8 cellular contexts compared by ENCODE assay signal in the genomic region with DNA sequence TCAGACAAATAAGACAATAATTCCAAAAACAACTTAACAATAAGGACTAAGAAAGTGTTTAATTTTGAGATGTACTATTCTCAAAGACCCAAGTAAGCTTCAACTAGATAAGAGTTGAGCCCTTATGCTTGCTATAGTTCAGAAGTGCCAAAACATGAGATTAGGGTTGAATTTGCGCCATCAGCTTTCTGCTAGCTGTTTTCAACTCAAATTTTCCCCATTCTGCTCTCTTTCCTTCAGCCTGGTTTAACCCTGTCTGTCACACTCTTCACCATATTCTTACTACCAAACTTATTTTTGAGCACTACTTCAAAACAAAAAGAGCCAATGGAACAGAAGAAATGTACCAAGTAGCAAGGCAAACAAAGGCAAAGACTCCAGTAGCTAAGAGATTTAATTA. TPM values are rescaled to one million over a fixed set of nuclear protein-coding genes. Genes with fewer than 3 reads are reported as not detected.
DNase-seq lines count a peak whose midpoint lies in the region; ATAC-seq and TF ChIP-seq lines count a peak whose summit lies in the region.

No MANE protein-coding gene starts in this region.

- no peaks in the 10 kb centered on the region for H3K27me3 Mint-ChIP-seq in CD4-positive, CD25-positive, alpha-beta regulatory T cell
- H3K27me3 Mint-ChIP-seq in effector memory CD8-positive, alpha-beta T cell: no peaks in the 10 kb centered on the region

- peak overlapping the region; percentile 91; the same call in 1 of the 2 replicates for H3K4me2 ChIP-seq in OCI-LY7 (ENCODE audit: low read length)
- peak overlapping the region; percentile 16 for H3K4me2 ChIP-seq in parathyroid adenoma (ENCODE audit: low read length)

- H3K27ac ChIP-seq in CD4-positive, CD25-positive, alpha-beta regulatory T cell (ENCODE audit: insufficient read depth, low read length, poor library complexity, severe bottlenecking): no peak overlapping the region
- no peak overlapping the region for H3K27ac ChIP-seq in OCI-LY7 (ENCODE audit: low read depth, low read length, poor library complexity, severe bottlenecking)
- H3K27ac ChIP-seq in parathyroid adenoma: no peak overlapping the region
- peak overlapping the region in 2 of 4 donors; percentile 98 to 100 for H3K27ac ChIP-seq in upper lobe of left lung

- POLR2A ChIA-PET in OCI-LY7 (lab: Charles Lee): interaction anchor here (0.7 to 1.5 kb wide), 4 partner anchors 8 to 1266 kb away, joined by 3 to 4 read pairs (median 3); no protein-coding TSS in a partner anchor

- H3K9ac ChIP-seq in parathyroid adenoma: no peak overlapping the region

- H4K20me1 ChIP-seq in OCI-LY7 (ENCODE audit: insufficient read depth, low read length): peaks cover 54% of the 10 kb centered on the region

- H3K79me2 ChIP-seq in OCI-LY7 (ENCODE audit: insufficient read depth, low read depth, low read length): peaks cover 80% of the 10 kb centered on the region
- H3K79me2 ChIP-seq in parathyroid adenoma: peaks cover 65% of the 10 kb centered on the region

- H3K4me3 Mint-ChIP-seq in CD4-positive, CD25-positive, alpha-beta regulatory T cell: peak overlapping the region; percentile 91 to 96 (median 92)
- H3K4me3 Mint-ChIP-seq in effector memory CD8-positive, alpha-beta T cell: peak overlapping the region; percentile 88 to 96

- peaks cover 4% of the 10 kb centered on the region for H3K36me3 ChIP-seq in CD4-positive, CD25-positive, alpha-beta regulatory T cell (ENCODE audit: control insufficient read depth, insufficient read depth, low read length)
- H3K36me3 ChIP-seq in OCI-LY7 (ENCODE audit: insufficient read depth, low read length): peaks cover 63% of the 10 kb centered on the region
- no peaks in the 10 kb centered on the region for H3K36me3 ChIP-seq in parathyroid adenoma (ENCODE audit: control insufficient read depth, insufficient read depth, low read length)
- H3K36me3 ChIP-seq in upper lobe of left lung: peaks cover 0 to 4% (median 0%) of the 10 kb centered on the region in 4 donors

- no peak for DNase-seq in CD4-positive, CD25-positive, alpha-beta regulatory T cell
- DNase-seq in OCI-LY7 (ENCODE audit: low spot score) (no peak), cerebellum (ENCODE audit: low spot score) (no peak), upper lobe of left lung (no peak), NCI-H1105 treated with DMSO at 0.1 percent for 48 hours (lab: John Stamatoyannopoulos, UW) (no peak)
- DNase-seq in effector memory CD8-positive, alpha-beta T cell: no peak

- H2AFZ ChIP-seq in OCI-LY7 (ENCODE audit: low read length): no peak overlapping the region
- no peak overlapping the region for H2AFZ ChIP-seq in parathyroid adenoma

- intact Hi-C loops in OCI-LY7 (cut with micrococcal nuclease; ENCODE audit: unreplicated experiment): loop anchor here (5.0 to 10.0 kb wide), 2 partner anchors 33 to 1194 kb away; a partner anchor contains a TSS

- H3K4me1 Mint-ChIP-seq in CD4-positive, CD25-positive, alpha-beta regulatory T cell: peaks cover 39 to 69% (median 58%) of the 10 kb centered on the region in 4 donors
- H3K4me1 Mint-ChIP-seq in effector memory CD8-positive, alpha-beta T cell (ENCODE audit: low read depth in 2 of 2): peaks cover 49 to 56% of the 10 kb centered on the region in 2 donors

- H3K4me1 ChIP-seq in CD4-positive, CD25-positive, alpha-beta regulatory T cell (ENCODE audit: control insufficient read depth, insufficient read depth, low read length, poor library complexity, severe bottlenecking): peaks cover 69% of the 10 kb centered on the region
- H3K4me1 ChIP-seq in OCI-LY7 (ENCODE audit: insufficient read depth, low read length, poor library complexity, severe bottlenecking): peaks cover 22% of the 10 kb centered on the region
- peaks cover 26% of the 10 kb centered on the region for H3K4me1 ChIP-seq in parathyroid adenoma
- peaks cover 36 to 68% (median 58%) of the 10 kb centered on the region in 4 donors for H3K4me1 ChIP-seq in upper lobe of left lung

- peak overlapping the region; percentile 83 for H3K4me3 ChIP-seq in CD4-positive, CD25-positive, alpha-beta regulatory T cell (ENCODE audit: low read depth, low read length)
- H3K4me3 ChIP-seq in OCI-LY7 (ENCODE audit: low read depth, low read length, poor library complexity, severe bottlenecking): no peak overlapping the region
- no peak overlapping the region for H3K4me3 ChIP-seq in parathyroid adenoma (ENCODE audit: low read depth, low read length)
- peak overlapping the region in 1 of 4 donors; percentile 74 for H3K4me3 ChIP-seq in upper lobe of left lung

- H3K27ac Mint-ChIP-seq in CD4-positive, CD25-positive, alpha-beta regulatory T cell: peak overlapping the region; percentile 48 to 80 (median 62)
- peak overlapping the region in 1 of 2 donors; percentile 26 for H3K27ac Mint-ChIP-seq in effector memory CD8-positive, alpha-beta T cell

- WGBS in upper lobe of left lung, 2 donors: 46 to 57% methylated on average over 1 of the region's 1 CpG

- H3K9me3 Mint-ChIP-seq in CD4-positive, CD25-positive, alpha-beta regulatory T cell: no peaks in the 10 kb centered on the region
- no peaks in the 10 kb centered on the region for H3K9me3 Mint-ChIP-seq in effector memory CD8-positive, alpha-beta T cell

- H3K9me3 ChIP-seq in CD4-positive, CD25-positive, alpha-beta regulatory T cell (ENCODE audit: control insufficient read depth in 2 of 2, low read length in 2 of 2): no peaks in the 10 kb centered on the region
- peaks cover 6% of the 10 kb centered on the region; the same call in 1 of the 2 replicates for H3K9me3 ChIP-seq in OCI-LY7 (ENCODE audit: low read length)
- no peaks in the 10 kb centered on the region for H3K9me3 ChIP-seq in parathyroid adenoma (ENCODE audit: control insufficient read depth, low read length)
- H3K9me3 ChIP-seq in upper lobe of left lung: no peaks in the 10 kb centered on the region

- H3K9me2 ChIP-seq in OCI-LY7 (ENCODE audit: insufficient read depth, low read length): no peaks in the 10 kb centered on the region

- no TSS peak for BruUV-seq in OCI-LY7 (replicated peaks; lab: Mats Ljungman, UMichigan)

- no peak for TF ChIP-seq CTCF in OCI-LY7 (conservative IDR thresholded peaks at IDR 0.05; ENCODE audit: low read length)
- no peak for TF ChIP-seq CTCF in parathyroid adenoma (IDR thresholded peaks at IDR 0.05)
- TF ChIP-seq CTCF in upper lobe of left lung (IDR thresholded peaks at IDR 0.05): no peak

- ATAC-seq in CD4-positive, CD25-positive, alpha-beta regulatory T cell (ENCODE audit: low read depth in 2 of 2): no peak
- ATAC-seq in effector memory CD8-positive, alpha-beta T cell (replicated peaks): no peak
- no peak for ATAC-seq in GM21723 (IDR thresholded peaks at IDR 0.05; ENCODE audit: unreplicated experiment)
- ATAC-seq in upper lobe of left lung (ENCODE audit: low FRiP score in 2 of 2): no peak

- no peak for TF ChIP-seq EP300 in upper lobe of left lung (IDR thresholded peaks at IDR 0.05)

- CTCF ChIA-PET in OCI-LY7 (lab: Charles Lee; ENCODE audit: unreplicated experiment): no interaction called here

- peaks cover 23% of the 10 kb centered on the region for H3K36me3 Mint-ChIP-seq in CD4-positive, CD25-positive, alpha-beta regulatory T cell
- peaks cover 39% of the 10 kb centered on the region for H3K36me3 Mint-ChIP-seq in effector memory CD8-positive, alpha-beta T cell (ENCODE audit: insufficient read depth)

- H3K27me3 ChIP-seq in CD4-positive, CD25-positive, alpha-beta regulatory T cell (ENCODE audit: control insufficient read depth, insufficient read depth, low read length): no peaks in the 10 kb centered on the region
- no peaks in the 10 kb centered on the region for H3K27me3 ChIP-seq in parathyroid adenoma (ENCODE audit: control insufficient read depth, insufficient read depth, low read length)
- no peaks in the 10 kb centered on the region for H3K27me3 ChIP-seq in upper lobe of left lung

- TF ChIP-seq POLR2A in upper lobe of left lung (IDR thresholded peaks at IDR 0.05): no peak

RNA-seq across cellular contexts. Expression of a gene that starts 4.1 kb away (rescaled TPM):
- total RNA-seq in CD4-positive, CD25-positive, alpha-beta regulatory T cell: 121 TPM
- 10 to 100 TPM; 44.5 to 64.7 (median 55.5) TPM for polyA plus RNA-seq in CD4-positive, CD25-positive, alpha-beta regulatory T cell
- total RNA-seq in OCI-LY7 (2014; rRNA removed; shearing (Covaris generic)): 26.2 and 27.0 TPM in 2 replicates
- total RNA-seq in OCI-LY7 (2022): 58.1 and 58.6 TPM in 2 replicates
- 21.1 TPM for total RNA-seq in cerebellum
- 100 to 1,000 TPM in 3 of 6 donors, 10 to 100 TPM in 3; 52.4 to 174 (median 94.4) TPM for total RNA-seq in upper lobe of left lung

RNA-seq across cellular contexts. Expression of a gene that starts 47.8 kb away (rescaled TPM):
- 231 TPM for total RNA-seq in CD4-positive, CD25-positive, alpha-beta regulatory T cell
- 10 to 100 TPM; 38.8 to 62.8 (median 56.2) TPM for polyA plus RNA-seq in CD4-positive, CD25-positive, alpha-beta regulatory T cell
- total RNA-seq in OCI-LY7 (2014; rRNA removed; shearing (Covaris generic)): 68.2 and 82.2 TPM in 2 replicates
- 450 and 472 TPM in 2 replicates for total RNA-seq in OCI-LY7 (2022)
- 110 TPM for total RNA-seq in cerebellum
- total RNA-seq in upper lobe of left lung: 100 to 1,000 TPM in 2 of 6 donors, 10 to 100 TPM in 4; 53.2 to 146 (median 89.0) TPM
